In genomic region chr12:10750385-10750727, GRCh38 we compare ENCODE assay signal across 9 cellular contexts. TPM values are rescaled to one million over a fixed set of nuclear protein-coding genes. Genes with fewer than 3 reads are reported as not detected.
DNase-seq lines count a peak whose midpoint lies in the region; ATAC-seq and TF ChIP-seq lines count a peak whose summit lies in the region.
"Had no signal": no experiment of that assay in that cellular context is flagged by ENCODE, and none has a peak within 500 bp of the region (broad histone marks: within the 10 kb centered on the region; RNA-seq: fewer than 3 reads in every experiment).

No MANE protein-coding gene starts in this region.

- H2AK5ac ChIP-seq in neuronal stem cell (ENCODE audit: low read depth, low read length): no peak overlapping the region

- H3K4me2 ChIP-seq in neuronal stem cell (ENCODE audit: insufficient read depth, low read length, poor library complexity, severe bottlenecking): no peak overlapping the region

- H3K23ac ChIP-seq in neuronal stem cell (ENCODE audit: low read depth, low read length, poor library complexity): no peak overlapping the region

- H3K27me3 Mint-ChIP-seq in CD8-positive, alpha-beta T cell (ENCODE audit: low read depth): peaks cover 25% of the 10 kb centered on the region
- peaks cover 17% of the 10 kb centered on the region for H3K27me3 Mint-ChIP-seq in MCF 10A (ENCODE audit: insufficient read depth, unreplicated experiment)
- H3K27me3 Mint-ChIP-seq in stimulated activated naive B cell treated with anti-CD40 and anti-IgM and Interleukin-4, amounts not matched to agents 10 μg/mL and 1 μg/mL and 100 μg/mL, for 72 hours: peaks cover 18 to 29% of the 10 kb centered on the region in 2 donors

- H3K27ac ChIP-seq in CD8-positive, alpha-beta T cell (ENCODE audit: low read depth, low read length): no peak overlapping the region
- no peak overlapping the region for H3K27ac ChIP-seq in neuronal stem cell (replicated peaks; ENCODE audit: low read length)
- no peak overlapping the region for H3K27ac ChIP-seq in vagina

- H3K9me3 Mint-ChIP-seq in CD8-positive, alpha-beta T cell: no peaks in the 10 kb centered on the region
- H3K9me3 Mint-ChIP-seq in MCF 10A (ENCODE audit: unreplicated experiment): no peaks in the 10 kb centered on the region
- no peaks in the 10 kb centered on the region for H3K9me3 Mint-ChIP-seq in stimulated activated naive B cell treated with anti-CD40 and anti-IgM and Interleukin-4, amounts not matched to agents 10 μg/mL and 1 μg/mL and 100 μg/mL, for 72 hours

- no peak for DNase-seq in CD8-positive, alpha-beta T cell
- DNase-seq in MCF 10A (ENCODE audit: unreplicated experiment) (no peak), neuronal stem cell (ENCODE audit: low spot score) (no peak), vagina (ENCODE audit: extremely low spot score in 2 of 2) (no peak), iPS-NIHi7 (ENCODE audit: extremely low spot score) (no peak), NCI-H526 (lab: John Stamatoyannopoulos, UW) (no peak)
- no peak for DNase-seq in stimulated activated naive B cell treated with anti-CD40 and anti-IgM and Interleukin-4, amounts not matched to agents 10 μg/mL and 1 μg/mL and 100 μg/mL, for 72 hours

- H3K9me3 ChIP-seq in CD8-positive, alpha-beta T cell (ENCODE audit: low read length): no peaks in the 10 kb centered on the region
- H3K9me3 ChIP-seq in neuronal stem cell (replicated peaks in 1 of 2; ENCODE audit: control insufficient read depth in 2 of 2, insufficient read depth in 1 of 2, low read depth in 1 of 2, low read length in 2 of 2) (no peaks in the 10 kb centered on the region), vagina (no peaks in the 10 kb centered on the region)

- no peaks in the 10 kb centered on the region for H3K36me3 ChIP-seq in CD8-positive, alpha-beta T cell (ENCODE audit: insufficient read depth, low read length)
- H3K36me3 ChIP-seq in neuronal stem cell (replicated peaks in 1 of 2; ENCODE audit: control insufficient read depth in 2 of 2, insufficient read depth in 2 of 2, low read length in 2 of 2): no peaks in the 10 kb centered on the region
- H3K36me3 ChIP-seq in vagina: no peaks in the 10 kb centered on the region

- BruUV-seq in MCF 10A (replicated peaks; lab: Mats Ljungman, UMichigan): no TSS peak

- peak overlapping the region; percentile 41 for H2AFZ ChIP-seq in neuronal stem cell (ENCODE audit: low read length)

- POLR2A ChIA-PET in CD8-positive, alpha-beta T cell (lab: Charles Lee): interaction anchor here (0.7 kb wide), 1 partner anchor 419 kb away, joined by 3 read pairs; no protein-coding TSS in a partner anchor
- POLR2A ChIA-PET in MCF 10A (lab: Yijun Ruan, JAX): interaction anchor here (0.6 to 7.1 kb wide), 15 partner anchors 10 to 439 kb away, joined by 3 to 192 read pairs (median 5); partner anchors contain the start of genes MAGOHB, SMIM10L1 and YBX3

- no peaks in the 10 kb centered on the region for H3K27me3 ChIP-seq in CD8-positive, alpha-beta T cell (ENCODE audit: insufficient read depth, low read length)
- H3K27me3 ChIP-seq in neuronal stem cell (ENCODE audit: control insufficient read depth in 3 of 3, insufficient read depth in 3 of 3, low read depth in 1 of 3, low read length in 3 of 3) (peaks cover 0 to 21% (median 0%) of the 10 kb centered on the region in 3 experiments), vagina (no peaks in the 10 kb centered on the region)

- no peaks in the 10 kb centered on the region for H3K36me3 Mint-ChIP-seq in CD8-positive, alpha-beta T cell
- no peaks in the 10 kb centered on the region for H3K36me3 Mint-ChIP-seq in MCF 10A (ENCODE audit: insufficient read depth, unreplicated experiment)
- H3K36me3 Mint-ChIP-seq in stimulated activated naive B cell treated with anti-CD40 and anti-IgM and Interleukin-4, amounts not matched to agents 10 μg/mL and 1 μg/mL and 100 μg/mL, for 72 hours: no peaks in the 10 kb centered on the region

- peaks cover 4% of the 10 kb centered on the region for H3K4me1 ChIP-seq in CD8-positive, alpha-beta T cell (ENCODE audit: insufficient read depth, low read length)
- H3K4me1 ChIP-seq in neuronal stem cell (ENCODE audit: control insufficient read depth in 2 of 2, insufficient read depth in 1 of 2, low read depth in 1 of 2, low read length in 2 of 2) (peaks cover 0 to 2% of the 10 kb centered on the region in 2 donors), vagina (peaks cover 7% of the 10 kb centered on the region)

- no peak overlapping the region for H2BK120ac ChIP-seq in neuronal stem cell (ENCODE audit: low read depth, low read length)

- H3K4me3 ChIP-seq in CD8-positive, alpha-beta T cell (ENCODE audit: low read depth, low read length): no peak overlapping the region
- H3K4me3 ChIP-seq in neuronal stem cell (ENCODE audit: low read length in 2 of 2) (no peak overlapping the region), vagina (peak overlapping the region in 1 of 2 donors; percentile 32)

- H4K91ac ChIP-seq in neuronal stem cell (ENCODE audit: low read depth, low read length, poor library complexity): no peak overlapping the region

- peaks cover 6% of the 10 kb centered on the region for H3K4me1 Mint-ChIP-seq in CD8-positive, alpha-beta T cell (ENCODE audit: low read depth)
- peaks cover 6% of the 10 kb centered on the region for H3K4me1 Mint-ChIP-seq in MCF 10A (ENCODE audit: insufficient read depth, unreplicated experiment)
- H3K4me1 Mint-ChIP-seq in stimulated activated naive B cell treated with anti-CD40 and anti-IgM and Interleukin-4, amounts not matched to agents 10 μg/mL and 1 μg/mL and 100 μg/mL, for 72 hours: peaks cover 2 to 6% of the 10 kb centered on the region in 2 donors

- no peak overlapping the region for H3K14ac ChIP-seq in neuronal stem cell (ENCODE audit: low read length)

- no peak overlapping the region for H3K18ac ChIP-seq in neuronal stem cell (ENCODE audit: low read length)

- no peak overlapping the region for H4K8ac ChIP-seq in neuronal stem cell (ENCODE audit: low read depth, low read length)

- no peak overlapping the region for H2BK12ac ChIP-seq in neuronal stem cell (ENCODE audit: low read length)

- H3K9ac ChIP-seq in neuronal stem cell (ENCODE audit: low read depth, low read length, poor library complexity): no peak overlapping the region

- no peak overlapping the region for H2BK5ac ChIP-seq in neuronal stem cell (ENCODE audit: low read length)

- intact Hi-C loops in CD8-positive, alpha-beta T cell (cut with DNase I, micrococcal nuclease): loop anchor here (1.0 to 5.0 kb wide), 8 partner anchors 26 to 515 kb away; partner anchors contain the start of genes MAGOHB (in 2 of the 2) and STYK1 (in 2 of the 2)
- intact Hi-C loops in MCF 10A (cut with micrococcal nuclease): loop anchor here (1.0 to 2.0 kb wide), 5 partner anchors 27 to 515 kb away; partner anchors contain the start of genes MAGOHB, STYK1 and YBX3
- intact Hi-C loops in vagina (cut with DNase I): loop anchor here (10.0 kb wide), 1 partner anchor 886 kb away; the partner anchor contains the start of gene CLEC2B

- no peak overlapping the region for H3K4me3 Mint-ChIP-seq in CD8-positive, alpha-beta T cell
- H3K4me3 Mint-ChIP-seq in MCF 10A (ENCODE audit: unreplicated experiment): peak overlapping the region; percentile 66
- no peak overlapping the region for H3K4me3 Mint-ChIP-seq in stimulated activated naive B cell treated with anti-CD40 and anti-IgM and Interleukin-4, amounts not matched to agents 10 μg/mL and 1 μg/mL and 100 μg/mL, for 72 hours

- no peak overlapping the region for H3K4ac ChIP-seq in neuronal stem cell (ENCODE audit: low read length)

- peak; percentile 44 for TF ChIP-seq CTCF in CD8-positive, alpha-beta T cell (IDR thresholded peaks at IDR 0.05)
- TF ChIP-seq CTCF in LNCAP (IDR thresholded peaks at IDR 0.05) (peak; percentile 18; the same call in 1 of the 2 replicates), MCF 10A (IDR thresholded peaks at IDR 0.05; ENCODE audit: unreplicated experiment) (no peak), vagina (IDR thresholded peaks at IDR 0.05) (peak in 1 of 3 experiments; percentile 38)

- TF ChIP-seq POLR2A in vagina (IDR thresholded peaks at IDR 0.05): no peak

- no peaks in the 10 kb centered on the region for H3K79me1 ChIP-seq in neuronal stem cell (ENCODE audit: low read depth, low read length)

- no peak overlapping the region for H3K27ac Mint-ChIP-seq in CD8-positive, alpha-beta T cell
- H3K27ac Mint-ChIP-seq in MCF 10A (ENCODE audit: low read depth, unreplicated experiment): peak overlapping the region; percentile 79
- H3K27ac Mint-ChIP-seq in stimulated activated naive B cell treated with anti-CD40 and anti-IgM and Interleukin-4, amounts not matched to agents 10 μg/mL and 1 μg/mL and 100 μg/mL, for 72 hours: no peak overlapping the region

- CTCF ChIA-PET in CD8-positive, alpha-beta T cell (lab: Charles Lee): interaction anchor here (0.5 to 2.7 kb wide), 41 partner anchors 8 to 1000 kb away, joined by 3 to 27 read pairs (median 4); partner anchors contain the start of gene YBX3
- CTCF ChIA-PET in MCF 10A (lab: Yijun Ruan, JAX): interaction anchor here (0.5 to 4.3 kb wide), 31 partner anchors 9 to 737 kb away, joined by 3 to 42 read pairs (median 5); partner anchors contain the start of gene YBX3

- no peak for ATAC-seq in CD8-positive, alpha-beta T cell
- no peak for ATAC-seq in stimulated activated naive B cell treated with anti-CD40 and anti-IgM and Interleukin-4, amounts not matched to agents 10 μg/mL and 1 μg/mL and 100 μg/mL, for 72 hours (replicated peaks)

- WGBS in neuronal stem cell (ENCODE audit: extremely low coverage in 2 of 2, insufficient read length in 2 of 2, insufficient replicate concordance in 1 of 2), 2 donors: no CpG with 5 or more reads among the region's 4 CpGs

- no peak overlapping the region for H2BK15ac ChIP-seq in neuronal stem cell (ENCODE audit: low read length)

RNA-seq across cellular contexts. Expression of gene YBX3, which starts 27.2 kb away (rescaled TPM):
- 100 to 1,000 TPM; 257 to 273 TPM for total RNA-seq in CD8-positive, alpha-beta T cell
- total RNA-seq in MCF 10A (2022) (545 and 577 TPM in 2 replicates), vagina (356 TPM)
- polyA plus RNA-seq in neuronal stem cell (2013, experiment 1 of 2): 260 TPM
- polyA plus RNA-seq in neuronal stem cell (2013, experiment 2 of 2): 265 TPM

RNA-seq across cellular contexts. Expression of gene TAS2R7, which starts 52.1 kb away (rescaled TPM):
- not detected for total RNA-seq in CD8-positive, alpha-beta T cell
- not detected in 2 replicates for total RNA-seq in MCF 10A (2022)
- polyA plus RNA-seq in neuronal stem cell (2013, experiment 1 of 2): not detected
- not detected for polyA plus RNA-seq in neuronal stem cell (2013, experiment 2 of 2)
- not detected for total RNA-seq in vagina
- total RNA-seq: myocyte had no signal

RNA-seq across cellular contexts. Expression of gene TAS2R8, which starts 56.7 kb away (rescaled TPM):
- total RNA-seq in CD8-positive, alpha-beta T cell: not detected
- total RNA-seq in MCF 10A (2022) (not detected in 2 replicates), vagina (0.98 TPM)
- polyA plus RNA-seq in neuronal stem cell (2013, experiment 1 of 2): not detected
- polyA plus RNA-seq in neuronal stem cell (2013, experiment 2 of 2): not detected
- total RNA-seq: myocyte had no signal

RNA-seq across cellular contexts. Expression of gene TAS2R9, which starts 59.6 kb away (rescaled TPM):
- total RNA-seq in CD8-positive, alpha-beta T cell: not detected
- not detected in 2 replicates for total RNA-seq in MCF 10A (2022)
- not detected for polyA plus RNA-seq in neuronal stem cell (2013, experiment 1 of 2)
- polyA plus RNA-seq in neuronal stem cell (2013, experiment 2 of 2): not detected
- not detected for total RNA-seq in vagina
- total RNA-seq: myocyte had no signal
